ENCODE assay signal across 11 cellular contexts in the genomic region with DNA sequence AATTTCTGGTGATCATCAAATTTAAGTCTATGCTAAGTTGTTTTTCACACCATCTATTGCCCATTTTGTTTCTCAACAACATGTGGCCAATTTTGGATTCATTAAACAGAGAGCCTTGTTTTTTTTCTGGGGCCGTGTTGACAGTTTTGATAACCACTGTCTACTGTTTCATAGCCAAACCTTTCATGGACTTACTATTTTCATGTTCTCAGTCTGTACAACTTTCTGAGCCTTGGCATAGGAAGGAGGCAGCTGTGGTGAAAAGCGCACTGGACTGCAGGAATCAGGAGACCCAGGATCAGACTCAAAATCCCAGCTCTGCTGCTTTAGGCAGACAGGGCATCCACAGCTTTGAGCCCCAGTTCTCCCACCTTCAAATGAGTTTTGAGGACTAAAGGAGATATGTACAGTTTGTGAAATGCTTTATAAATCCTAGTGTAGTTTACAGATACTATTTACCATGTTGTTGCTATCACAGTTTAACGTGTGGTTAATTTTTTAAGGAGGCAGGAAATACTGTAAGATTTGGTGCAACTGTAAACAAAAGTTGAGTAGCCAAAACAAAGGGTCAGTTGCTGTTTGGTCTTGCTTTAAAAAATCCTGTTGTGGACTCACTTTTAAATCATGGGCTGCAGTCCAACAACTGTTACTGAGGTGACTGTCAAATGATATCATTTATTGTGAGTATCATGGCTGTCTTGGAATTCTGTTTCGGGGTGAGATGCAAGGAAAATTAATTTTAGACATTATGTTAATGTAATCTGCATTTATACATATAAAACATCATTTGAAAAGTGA. TPM values are rescaled to one million over a fixed set of nuclear protein-coding genes. Genes with fewer than 3 reads are reported as not detected.
A peak's percentile ranks its signal among the peaks of the same experiment; 100 is the strongest.
DNase-seq lines count a peak whose midpoint lies in the region; ATAC-seq and TF ChIP-seq lines count a peak whose summit lies in the region.
"Had no signal": no experiment of that assay in that cellular context is flagged by ENCODE, and none has a peak within 500 bp of the region (broad histone marks: within the 10 kb centered on the region; RNA-seq: fewer than 3 reads in every experiment).

No MANE protein-coding gene starts in this region.

- intact Hi-C loops in IMR-90 (cut with micrococcal nuclease), result loop anchor here (5.0 to 10.0 kb wide), 2 partner anchors 51 to 89 kb away; no protein-coding TSS in a partner anchor

- peaks cover 25 to 57% of the 10 kb centered on the region in 2 experiments for H3K79me1 ChIP-seq in IMR-90 (ENCODE audit: low read depth in 1 of 2, low read length in 2 of 2)

- no peaks in the 10 kb centered on the region for H3K27me3 ChIP-seq in IMR-90 (ENCODE audit: control insufficient read depth, insufficient read depth, low read length)

- no peaks in the 10 kb centered on the region for H3K9me3 Mint-ChIP-seq in natural killer cell treated with Interleukin-12 subunit alpha and Interleukin-12 subunit beta and Interleukin-15 and Interleukin-18, amount 100 ng/mL, for 72 hours

- dilution Hi-C loops in IMR-90 (cut with HindIII; ENCODE audit: low sequenced_read_pairs, unreplicated experiment), result no loop called here

- no peak for TF ChIP-seq RAD21 in IMR-90 (IDR thresholded peaks at IDR 0.05; ENCODE audit: low read length)

- no peak overlapping the region for H3K4ac ChIP-seq in IMR-90 (ENCODE audit: low read depth, low read length)

- TF ChIP-seq CTCF in IMR-90 (conservative IDR thresholded peaks at IDR 0.05; ENCODE audit: low read depth, low read length) (no peak), coronary artery (IDR thresholded peaks at IDR 0.05) (no peak)

- no peaks in the 10 kb centered on the region for H3K9me3 ChIP-seq in IMR-90 (ENCODE audit: control insufficient read depth, insufficient read depth, low read length)

- H4K20me1 ChIP-seq in IMR-90 (ENCODE audit: insufficient read depth, low read length), result peaks cover 32% of the 10 kb centered on the region; the same call in 1 of the 2 replicates

- no peak overlapping the region for H3K27ac Mint-ChIP-seq in natural killer cell treated with Interleukin-12 subunit alpha and Interleukin-12 subunit beta and Interleukin-15 and Interleukin-18, amount 100 ng/mL, for 72 hours

- H4K5ac ChIP-seq in IMR-90 (ENCODE audit: low read depth, low read length), result no peak overlapping the region

- no peak overlapping the region for H3K4me3 ChIP-seq in IMR-90 (ENCODE audit: insufficient read depth, low read depth, low read length)
- peak overlapping the region; percentile 27 for H3K4me3 ChIP-seq in coronary artery

- H3K18ac ChIP-seq in IMR-90 (ENCODE audit: low read depth, low read length), result no peak overlapping the region; the same call in 1 of the 2 replicates

- H2BK20ac ChIP-seq in IMR-90 (ENCODE audit: low read depth, low read length), result no peak overlapping the region

- H3K23ac ChIP-seq in IMR-90 (ENCODE audit: low read depth, low read length), result peak overlapping the region; percentile 49; the same call in 1 of the 2 replicates

- peaks cover 11% of the 10 kb centered on the region for H3K4me1 ChIP-seq in IMR-90 (ENCODE audit: control insufficient read depth, insufficient read depth, low read length)

- no peak overlapping the region for H2BK15ac ChIP-seq in IMR-90 (ENCODE audit: low read depth, low read length)

- DNase-seq in AG08395 (ENCODE audit: low spot score), result peak; percentile 6
- no peak for DNase-seq in IMR-90
- no peak for DNase-seq in coronary artery (ENCODE audit: low spot score)
- DNase-seq in natural killer cell treated with Interleukin-12 subunit alpha and Interleukin-12 subunit beta and Interleukin-15 and Interleukin-18, amount 100 ng/mL, for 72 hours (ENCODE audit: low spot score), result no peak
- DNase-seq in NCI-H1105 treated with DMSO at 0.1 percent for 48 hours (lab: John Stamatoyannopoulos, UW), result no peak
- no peak for DNase-seq in NCI-H524 treated with DMSO at 0.1 percent for 48 hours (lab: John Stamatoyannopoulos, UW)
- DNase-seq in DMS153 (lab: John Stamatoyannopoulos, UW), result no peak
- no peak for DNase-seq in NK-92 treated with Interleukin-12 subunit alpha and Interleukin-12 subunit beta, amount 100 ng/mL, for 24 hours (lab: John Stamatoyannopoulos, UW)
- DNase-seq: activated CD4-positive, alpha-beta T cell treated with anti-CD3 and anti-CD28 coated beads, Interleukin-2, amount 50 U/mL, for 4 hours; cerebellar nuclear complex; stimulated activated CD4-positive, alpha-beta T cell treated with anti-CD3 and anti-CD28 coated beads, Interleukin-12 subunit alpha, Interleukin-12 subunit beta, amount 100 ng/mL, for 4 hours had no signal

- peaks cover 2% of the 10 kb centered on the region for H3K9me1 ChIP-seq in IMR-90 (ENCODE audit: insufficient read depth, low read length)

- WGBS in IMR-90 (ENCODE audit: extremely low coverage in 2 of 2, insufficient read length in 1 of 2), 2 experiments, result no CpG with 5 or more reads among the region's 4 CpGs

- H2BK5ac ChIP-seq in IMR-90 (ENCODE audit: low read depth, low read length, poor library complexity, severe bottlenecking), result no peak overlapping the region

- no peaks in the 10 kb centered on the region for H3K36me3 Mint-ChIP-seq in natural killer cell treated with Interleukin-12 subunit alpha and Interleukin-12 subunit beta and Interleukin-15 and Interleukin-18, amount 100 ng/mL, for 72 hours

- no peak overlapping the region for H2BK120ac ChIP-seq in IMR-90 (ENCODE audit: low read depth, low read length)

- no peak overlapping the region for H3K56ac ChIP-seq in IMR-90 (ENCODE audit: extremely low read depth, insufficient read depth, low read length)

- TF ChIP-seq POLR2A in IMR-90 (IDR thresholded peaks at IDR 0.05; ENCODE audit: low read depth, low read length), result no peak

- no peak overlapping the region for H4K8ac ChIP-seq in IMR-90 (ENCODE audit: low read depth in 2 of 2, low read length in 2 of 2)

- H3K4me3 Mint-ChIP-seq in natural killer cell treated with Interleukin-12 subunit alpha and Interleukin-12 subunit beta and Interleukin-15 and Interleukin-18, amount 100 ng/mL, for 72 hours, result peak overlapping the region; percentile 45

- POLR2A ChIA-PET in IMR-90 (lab: Charles Lee; ENCODE audit: unreplicated experiment), result no interaction called here

- no peak overlapping the region for H4K91ac ChIP-seq in IMR-90 (ENCODE audit: insufficient read depth, low read depth, low read length)

- CTCF ChIA-PET in IMR-90 (lab: Yijun Ruan, JAX), result no interaction called here

- in situ Hi-C loops in IMR-90 (cut with MboI; ENCODE audit: low sequenced_read_pairs), result no loop called here

- no TSS peak for BruUV-seq in IMR-90 (replicated peaks; lab: Mats Ljungman, UMichigan)

- H2AK9ac ChIP-seq in IMR-90 (replicated peaks; ENCODE audit: low read depth, low read length, poor library complexity), result no peak overlapping the region

- peaks cover 2% of the 10 kb centered on the region; the same call in 1 of the 2 replicates for H3K36me3 ChIP-seq in IMR-90 (ENCODE audit: control insufficient read depth, insufficient read depth, low read length)

- H3K27me3 Mint-ChIP-seq in natural killer cell treated with Interleukin-12 subunit alpha and Interleukin-12 subunit beta and Interleukin-15 and Interleukin-18, amount 100 ng/mL, for 72 hours, result no peaks in the 10 kb centered on the region

- ATAC-seq in IMR-90 (ENCODE audit: low read depth), result no peak
- no peak for ATAC-seq in natural killer cell treated with Interleukin-12 subunit alpha and Interleukin-12 subunit beta and Interleukin-15 and Interleukin-18, amount 100 ng/mL, for 72 hours

- peak overlapping the region; percentile 77 for H3K4me2 ChIP-seq in IMR-90 (ENCODE audit: low read depth, low read length)

- no peak overlapping the region for H2AFZ ChIP-seq in IMR-90 (replicated peaks; ENCODE audit: low read length, poor library complexity)

- H3K4me1 Mint-ChIP-seq in natural killer cell treated with Interleukin-12 subunit alpha and Interleukin-12 subunit beta and Interleukin-15 and Interleukin-18, amount 100 ng/mL, for 72 hours (ENCODE audit: low read depth in 2 of 2), result peaks cover 40 to 55% of the 10 kb centered on the region in 2 donors

- peak overlapping the region; percentile 71; the same call in 1 of the 2 replicates for H3K27ac ChIP-seq in IMR-90 (ENCODE audit: insufficient read depth, low read length)
- peak overlapping the region in 1 of 2 donors; percentile 45 for H3K27ac ChIP-seq in coronary artery

- no peak overlapping the region for H3K14ac ChIP-seq in IMR-90 (replicated peaks; ENCODE audit: low read depth, low read length)

- peak overlapping the region; percentile 60; the same call in 1 of the 2 replicates for H3K9ac ChIP-seq in IMR-90 (ENCODE audit: low read depth, low read length)

- H2AK5ac ChIP-seq in IMR-90 (ENCODE audit: low read depth, low read length), result no peak overlapping the region

TF ChIP-seq in IMR-90, 13 proteins besides CTCF, POLR2A, EP300 and RAD21:
- no peak for TF ChIP-seq FOS (IDR thresholded peaks at IDR 0.05; ENCODE audit: low read depth, low read length)
- no peak for TF ChIP-seq RFX5 (IDR thresholded peaks at IDR 0.05; ENCODE audit: low read depth, low read length)
- no peak for TF ChIP-seq SMC3 (IDR thresholded peaks at IDR 0.05; ENCODE audit: low read depth, low read length)
- TF ChIP-seq NFE2L2 (IDR thresholded peaks at IDR 0.05; ENCODE audit: low read depth, low read length), result no peak
- TF ChIP-seq, protein P1, sequence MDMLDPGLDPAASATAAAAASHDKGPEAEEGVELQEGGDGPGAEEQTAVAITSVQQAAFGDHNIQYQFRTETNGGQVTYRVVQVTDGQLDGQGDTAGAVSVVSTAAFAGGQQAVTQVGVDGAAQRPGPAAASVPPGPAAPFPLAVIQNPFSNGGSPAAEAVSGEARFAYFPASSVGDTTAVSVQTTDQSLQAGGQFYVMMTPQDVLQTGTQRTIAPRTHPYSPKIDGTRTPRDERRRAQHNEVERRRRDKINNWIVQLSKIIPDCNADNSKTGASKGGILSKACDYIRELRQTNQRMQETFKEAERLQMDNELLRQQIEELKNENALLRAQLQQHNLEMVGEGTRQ (IDR thresholded peaks at IDR 0.05; ENCODE audit: low read depth, low read length), result no peak

RNA-seq across cellular contexts. Expression of a gene that starts 2.9 kb away (rescaled TPM):
- 12.7 and 18.1 TPM in 2 replicates for total RNA-seq in IMR-90 (2012; rRNA removed)
- 6.8 TPM in 2 replicates for polyA plus RNA-seq in IMR-90 (2012; rRNA removed)
- 1.8 and 2.3 TPM in 2 replicates for polyA plus RNA-seq in IMR-90 (2012; cell fraction: cytosol; rRNA removed)
- 2.2 and 11.3 TPM in 2 replicates for polyA plus RNA-seq in IMR-90 (2012; cell fraction: nucleus; rRNA removed; ENCODE audit: low replicate concordance)
- total RNA-seq in natural killer cell treated with Interleukin-12 subunit alpha and Interleukin-12 subunit beta and Interleukin-15 and Interleukin-18, amount 100 ng/mL, for 72 hours, result 10 to 100 TPM; 15.8 to 18.8 TPM

RNA-seq across cellular contexts. Expression of a gene that starts 13.0 kb away (rescaled TPM):
- total RNA-seq in IMR-90 (2012; rRNA removed), result 0.54 and 0.56 TPM in 2 replicates
- polyA plus RNA-seq in IMR-90 (2012; rRNA removed), result 0.39 and 0.62 TPM in 2 replicates
- polyA plus RNA-seq in IMR-90 (2012; cell fraction: cytosol; rRNA removed), result 0.70 and 1.3 TPM in 2 replicates
- 0.49 and 0.58 TPM in 2 replicates for polyA plus RNA-seq in IMR-90 (2012; cell fraction: nucleus; rRNA removed; ENCODE audit: low replicate concordance)
- total RNA-seq in natural killer cell treated with Interleukin-12 subunit alpha and Interleukin-12 subunit beta and Interleukin-15 and Interleukin-18, amount 100 ng/mL, for 72 hours, result not detected
